ENCODE assay signal across 1 cellular context in the genomic region with DNA sequence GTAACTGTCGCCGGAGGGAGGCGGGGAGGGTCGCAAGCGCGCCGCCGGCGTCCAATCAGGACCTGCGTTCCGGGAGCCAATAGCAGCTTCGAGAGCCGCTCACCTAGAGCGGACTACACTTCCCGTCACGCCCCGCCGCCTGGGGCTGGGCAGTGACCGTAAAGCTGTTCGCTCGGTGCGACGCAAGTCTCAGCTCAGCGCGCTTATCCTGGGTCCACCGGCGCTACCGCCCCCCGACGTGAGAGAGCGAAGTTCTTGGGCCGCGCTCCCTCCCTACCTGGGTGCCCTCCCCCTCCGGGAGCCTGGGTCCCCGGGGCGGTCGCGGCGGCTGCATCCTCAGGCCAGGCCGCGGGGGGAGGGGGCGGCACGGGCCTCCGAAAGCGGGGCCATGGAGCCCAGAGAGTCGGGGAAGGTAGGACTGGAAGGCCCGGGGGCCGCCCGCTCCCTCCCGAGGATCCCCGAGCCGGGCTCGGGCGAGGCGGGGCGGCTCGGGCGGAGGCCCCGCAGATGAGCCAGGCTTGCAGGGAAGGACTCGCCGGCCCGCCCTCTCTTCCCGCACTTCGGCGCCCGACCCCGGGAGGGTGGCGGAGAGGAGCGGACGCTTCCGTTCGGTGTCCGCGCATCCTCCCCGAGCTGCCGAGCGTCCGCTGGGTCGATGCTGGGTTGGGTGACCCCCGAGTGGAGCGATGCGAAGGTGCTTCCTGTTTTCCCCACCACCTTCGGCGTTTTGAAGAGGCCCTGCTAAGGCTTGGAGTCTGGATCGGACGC.
TF ChIP-seq lines count a peak whose summit lies in the region.

A gene (plus strand): TSS at position 152 of the 768 bp plus-strand sequence. CDS start 237 bp downstream, at position 389.

TF ChIP-seq in K562, 482 proteins besides CTCF, POLR2A, EP300 and RAD21 (continued from another document and continues in another):
- TF ChIP-seq FOXK2 (conservative IDR thresholded peaks at IDR 0.05 in 1 of 2, IDR thresholded peaks at IDR 0.05 in 1 of 2; ENCODE audit: low read depth in 2 of 2) (peak in 1 of 2 experiments; percentile 24; a peak in 1 of 4 replicates), TCFL5 (CRISPR knock-in tag; conservative IDR thresholded peaks at IDR 0.05) (no peak), TAL1 (IDR thresholded peaks at IDR 0.05) (no peak), ZFP1 (CRISPR knock-in tag; IDR thresholded peaks at IDR 0.05) (no peak), SAFB (IDR thresholded peaks at IDR 0.05; ENCODE audit: borderline replicate concordance, low read depth, low read length) (no peak), ZNF232 (CRISPR knock-in tag; IDR thresholded peaks at IDR 0.05) (no peak), SMARCA4 (IDR thresholded peaks at IDR 0.05) (no peak), MCM7 (IDR thresholded peaks at IDR 0.05) (no peak), ETS2 (tag; IDR thresholded peaks at IDR 0.05; ENCODE audit: borderline replicate concordance, poor library complexity, severe bottlenecking) (no peak), MCM5 (IDR thresholded peaks at IDR 0.05; ENCODE audit: low read depth) (no peak), MYC (IDR thresholded peaks at IDR 0.05; ENCODE audit: low read depth, low read length) (peak; percentile 60), MYC (CRISPR knock-in tag; IDR thresholded peaks at IDR 0.05; ENCODE audit: borderline replicate concordance, low read depth) (no peak), ZNF165 (CRISPR knock-in tag; IDR thresholded peaks at IDR 0.05; ENCODE audit: borderline replicate concordance) (no peak), HSF4 (CRISPR knock-in tag; IDR thresholded peaks at IDR 0.05; ENCODE audit: borderline replicate concordance) (no peak), MTA3 (IDR thresholded peaks at IDR 0.05; ENCODE audit: borderline replicate concordance) (peak; percentile 91), ELF4 (CRISPR knock-in tag; IDR thresholded peaks at IDR 0.05) (no peak), ZNF584 (CRISPR knock-in tag; IDR thresholded peaks at IDR 0.05; ENCODE audit: low read depth) (no peak), ERF (CRISPR knock-in tag; IDR thresholded peaks at IDR 0.05) (0 out of 2 replicates have a peak, but pooled peaks have one; percentile 22), KLF6 (CRISPR knock-in tag; IDR thresholded peaks at IDR 0.05; ENCODE audit: borderline replicate concordance) (no peak), ZNF384 (IDR thresholded peaks at IDR 0.05; ENCODE audit: low read depth, low read length) (no peak), SMARCA5 (IDR thresholded peaks at IDR 0.05) (no peak), ZNF561 (CRISPR knock-in tag; conservative IDR thresholded peaks at IDR 0.05) (no peak), RAD51 (IDR thresholded peaks at IDR 0.05; ENCODE audit: borderline replicate concordance, low read depth) (no peak), CBFA2T3 (IDR thresholded peaks at IDR 0.05) (no peak), CBX1 (IDR thresholded peaks at IDR 0.05; ENCODE audit: low read depth) (peak; percentile 89; the same call in 1 of the 2 replicates), ETV5 (CRISPR knock-in tag; IDR thresholded peaks at IDR 0.05; ENCODE audit: low read depth) (0 out of 2 replicates have a peak, but pooled peaks have one; percentile 46), FOXM1 (IDR thresholded peaks at IDR 0.05; ENCODE audit: low read depth) (no peak), FOXM1 (CRISPR knock-in tag; IDR thresholded peaks at IDR 0.05; ENCODE audit: low read depth) (peak; percentile 71; the same call in 1 of the 2 replicates), ZNF121 (CRISPR knock-in tag; conservative IDR thresholded peaks at IDR 0.05) (no peak), FIP1L1 (IDR thresholded peaks at IDR 0.05; ENCODE audit: low read depth, low read length, poor library complexity, severe bottlenecking) (peak; percentile 89), ZNF695 (CRISPR knock-in tag; IDR thresholded peaks at IDR 0.05) (no peak), TARDBP (IDR thresholded peaks at IDR 0.05) (no peak), DNMT1 (IDR thresholded peaks at IDR 0.05) (no peak), OTX1 (CRISPR knock-in tag; IDR thresholded peaks at IDR 0.05) (no peak), POLR2G (IDR thresholded peaks at IDR 0.05; ENCODE audit: low read depth, low read length) (peak; percentile 91), KDM5B (IDR thresholded peaks at IDR 0.05; ENCODE audit: insufficient replicate concordance, low read depth, low read length) (peak; percentile 94), PTTG1 (tag; IDR thresholded peaks at IDR 0.05; ENCODE audit: low read depth) (no peak), EZH2 (IDR thresholded peaks at IDR 0.05; ENCODE audit: borderline replicate concordance, low read depth, low read length) (no peak), BRD9 (IDR thresholded peaks at IDR 0.05; ENCODE audit: low read depth, partially characterized antibody) (no peak), HNRNPK (IDR thresholded peaks at IDR 0.05; ENCODE audit: low read depth, low read length, poor library complexity, severe bottlenecking) (no peak), U2AF1 (optimal IDR thresholded peaks at IDR 0.05; ENCODE audit: low read depth, low read length) (peak; percentile 89), NFRKB (IDR thresholded peaks at IDR 0.05; ENCODE audit: low read depth) (no peak), ZNF551 (CRISPR knock-in tag; IDR thresholded peaks at IDR 0.05) (no peak), ZNF780A (CRISPR knock-in tag; IDR thresholded peaks at IDR 0.05) (no peak)
- TF ChIP-seq, protein P1, sequence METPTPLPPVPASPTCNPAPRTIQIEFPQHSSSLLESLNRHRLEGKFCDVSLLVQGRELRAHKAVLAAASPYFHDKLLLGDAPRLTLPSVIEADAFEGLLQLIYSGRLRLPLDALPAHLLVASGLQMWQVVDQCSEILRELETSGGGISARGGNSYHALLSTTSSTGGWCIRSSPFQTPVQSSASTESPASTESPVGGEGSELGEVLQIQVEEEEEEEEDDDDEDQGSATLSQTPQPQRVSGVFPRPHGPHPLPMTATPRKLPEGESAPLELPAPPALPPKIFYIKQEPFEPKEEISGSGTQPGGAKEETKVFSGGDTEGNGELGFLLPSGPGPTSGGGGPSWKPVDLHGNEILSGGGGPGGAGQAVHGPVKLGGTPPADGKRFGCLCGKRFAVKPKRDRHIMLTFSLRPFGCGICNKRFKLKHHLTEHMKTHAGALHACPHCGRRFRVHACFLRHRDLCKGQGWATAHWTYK (CRISPR knock-in tag; IDR thresholded peaks at IDR 0.05) = peak; percentile 68; the same call in 1 of the 2 replicates
- TF ChIP-seq, protein P2, sequence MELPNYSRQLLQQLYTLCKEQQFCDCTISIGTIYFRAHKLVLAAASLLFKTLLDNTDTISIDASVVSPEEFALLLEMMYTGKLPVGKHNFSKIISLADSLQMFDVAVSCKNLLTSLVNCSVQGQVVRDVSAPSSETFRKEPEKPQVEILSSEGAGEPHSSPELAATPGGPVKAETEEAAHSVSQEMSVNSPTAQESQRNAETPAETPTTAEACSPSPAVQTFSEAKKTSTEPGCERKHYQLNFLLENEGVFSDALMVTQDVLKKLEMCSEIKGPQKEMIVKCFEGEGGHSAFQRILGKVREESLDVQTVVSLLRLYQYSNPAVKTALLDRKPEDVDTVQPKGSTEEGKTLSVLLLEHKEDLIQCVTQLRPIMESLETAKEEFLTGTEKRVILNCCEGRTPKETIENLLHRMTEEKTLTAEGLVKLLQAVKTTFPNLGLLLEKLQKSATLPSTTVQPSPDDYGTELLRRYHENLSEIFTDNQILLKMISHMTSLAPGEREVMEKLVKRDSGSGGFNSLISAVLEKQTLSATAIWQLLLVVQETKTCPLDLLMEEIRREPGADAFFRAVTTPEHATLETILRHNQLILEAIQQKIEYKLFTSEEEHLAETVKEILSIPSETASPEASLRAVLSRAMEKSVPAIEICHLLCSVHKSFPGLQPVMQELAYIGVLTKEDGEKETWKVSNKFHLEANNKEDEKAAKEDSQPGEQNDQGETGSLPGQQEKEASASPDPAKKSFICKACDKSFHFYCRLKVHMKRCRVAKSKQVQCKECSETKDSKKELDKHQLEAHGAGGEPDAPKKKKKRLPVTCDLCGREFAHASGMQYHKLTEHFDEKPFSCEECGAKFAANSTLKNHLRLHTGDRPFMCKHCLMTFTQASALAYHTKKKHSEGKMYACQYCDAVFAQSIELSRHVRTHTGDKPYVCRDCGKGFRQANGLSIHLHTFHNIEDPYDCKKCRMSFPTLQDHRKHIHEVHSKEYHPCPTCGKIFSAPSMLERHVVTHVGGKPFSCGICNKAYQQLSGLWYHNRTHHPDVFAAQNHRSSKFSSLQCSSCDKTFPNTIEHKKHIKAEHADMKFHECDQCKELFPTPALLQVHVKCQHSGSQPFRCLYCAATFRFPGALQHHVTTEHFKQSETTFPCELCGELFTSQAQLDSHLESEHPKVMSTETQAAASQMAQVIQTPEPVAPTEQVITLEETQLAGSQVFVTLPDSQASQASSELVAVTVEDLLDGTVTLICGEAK (IDR thresholded peaks at IDR 0.05) = peak; percentile 59
- TF ChIP-seq, protein P2 (CRISPR knock-in tag; IDR thresholded peaks at IDR 0.05) = 0 out of 2 replicates have a peak, but pooled peaks have one; percentile 8
- TF ChIP-seq, protein P3, sequence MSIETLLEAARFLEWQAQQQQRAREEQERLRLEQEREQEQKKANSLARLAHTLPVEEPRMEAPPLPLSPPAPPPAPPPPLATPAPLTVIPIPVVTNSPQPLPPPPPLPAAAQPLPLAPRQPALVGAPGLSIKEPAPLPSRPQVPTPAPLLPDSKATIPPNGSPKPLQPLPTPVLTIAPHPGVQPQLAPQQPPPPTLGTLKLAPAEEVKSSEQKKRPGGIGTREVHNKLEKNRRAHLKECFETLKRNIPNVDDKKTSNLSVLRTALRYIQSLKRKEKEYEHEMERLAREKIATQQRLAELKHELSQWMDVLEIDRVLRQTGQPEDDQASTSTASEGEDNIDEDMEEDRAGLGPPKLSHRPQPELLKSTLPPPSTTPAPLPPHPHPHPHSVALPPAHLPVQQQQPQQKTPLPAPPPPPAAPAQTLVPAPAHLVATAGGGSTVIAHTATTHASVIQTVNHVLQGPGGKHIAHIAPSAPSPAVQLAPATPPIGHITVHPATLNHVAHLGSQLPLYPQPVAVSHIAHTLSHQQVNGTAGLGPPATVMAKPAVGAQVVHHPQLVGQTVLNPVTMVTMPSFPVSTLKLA (conservative IDR thresholded peaks at IDR 0.05) = peak; percentile 64 to 79; a peak in 3 of 4 replicates
- TF ChIP-seq, protein P4, sequence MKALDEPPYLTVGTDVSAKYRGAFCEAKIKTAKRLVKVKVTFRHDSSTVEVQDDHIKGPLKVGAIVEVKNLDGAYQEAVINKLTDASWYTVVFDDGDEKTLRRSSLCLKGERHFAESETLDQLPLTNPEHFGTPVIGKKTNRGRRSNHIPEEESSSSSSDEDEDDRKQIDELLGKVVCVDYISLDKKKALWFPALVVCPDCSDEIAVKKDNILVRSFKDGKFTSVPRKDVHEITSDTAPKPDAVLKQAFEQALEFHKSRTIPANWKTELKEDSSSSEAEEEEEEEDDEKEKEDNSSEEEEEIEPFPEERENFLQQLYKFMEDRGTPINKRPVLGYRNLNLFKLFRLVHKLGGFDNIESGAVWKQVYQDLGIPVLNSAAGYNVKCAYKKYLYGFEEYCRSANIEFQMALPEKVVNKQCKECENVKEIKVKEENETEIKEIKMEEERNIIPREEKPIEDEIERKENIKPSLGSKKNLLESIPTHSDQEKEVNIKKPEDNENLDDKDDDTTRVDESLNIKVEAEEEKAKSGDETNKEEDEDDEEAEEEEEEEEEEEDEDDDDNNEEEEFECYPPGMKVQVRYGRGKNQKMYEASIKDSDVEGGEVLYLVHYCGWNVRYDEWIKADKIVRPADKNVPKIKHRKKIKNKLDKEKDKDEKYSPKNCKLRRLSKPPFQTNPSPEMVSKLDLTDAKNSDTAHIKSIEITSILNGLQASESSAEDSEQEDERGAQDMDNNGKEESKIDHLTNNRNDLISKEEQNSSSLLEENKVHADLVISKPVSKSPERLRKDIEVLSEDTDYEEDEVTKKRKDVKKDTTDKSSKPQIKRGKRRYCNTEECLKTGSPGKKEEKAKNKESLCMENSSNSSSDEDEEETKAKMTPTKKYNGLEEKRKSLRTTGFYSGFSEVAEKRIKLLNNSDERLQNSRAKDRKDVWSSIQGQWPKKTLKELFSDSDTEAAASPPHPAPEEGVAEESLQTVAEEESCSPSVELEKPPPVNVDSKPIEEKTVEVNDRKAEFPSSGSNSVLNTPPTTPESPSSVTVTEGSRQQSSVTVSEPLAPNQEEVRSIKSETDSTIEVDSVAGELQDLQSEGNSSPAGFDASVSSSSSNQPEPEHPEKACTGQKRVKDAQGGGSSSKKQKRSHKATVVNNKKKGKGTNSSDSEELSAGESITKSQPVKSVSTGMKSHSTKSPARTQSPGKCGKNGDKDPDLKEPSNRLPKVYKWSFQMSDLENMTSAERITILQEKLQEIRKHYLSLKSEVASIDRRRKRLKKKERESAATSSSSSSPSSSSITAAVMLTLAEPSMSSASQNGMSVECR (CRISPR knock-in tag; IDR thresholded peaks at IDR 0.05) = peak; percentile 80
- TF ChIP-seq, protein P5, sequence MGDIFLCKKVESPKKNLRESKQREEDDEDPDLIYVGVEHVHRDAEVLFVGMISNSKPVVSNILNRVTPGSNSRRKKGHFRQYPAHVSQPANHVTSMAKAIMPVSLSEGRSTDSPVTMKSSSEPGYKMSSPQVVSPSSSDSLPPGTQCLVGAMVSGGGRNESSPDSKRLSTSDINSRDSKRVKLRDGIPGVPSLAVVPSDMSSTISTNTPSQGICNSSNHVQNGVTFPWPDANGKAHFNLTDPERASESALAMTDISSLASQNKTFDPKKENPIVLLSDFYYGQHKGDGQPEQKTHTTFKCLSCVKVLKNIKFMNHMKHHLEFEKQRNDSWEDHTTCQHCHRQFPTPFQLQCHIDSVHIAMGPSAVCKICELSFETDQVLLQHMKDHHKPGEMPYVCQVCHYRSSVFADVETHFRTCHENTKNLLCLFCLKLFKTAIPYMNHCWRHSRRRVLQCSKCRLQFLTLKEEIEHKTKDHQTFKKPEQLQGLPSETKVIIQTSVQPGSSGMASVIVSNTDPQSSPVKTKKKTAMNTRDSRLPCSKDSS (IDR thresholded peaks at IDR 0.05; ENCODE audit: low read depth, partially characterized antibody) = no peak
